ENCODE assay signal across 1 cellular context in the genomic region with DNA sequence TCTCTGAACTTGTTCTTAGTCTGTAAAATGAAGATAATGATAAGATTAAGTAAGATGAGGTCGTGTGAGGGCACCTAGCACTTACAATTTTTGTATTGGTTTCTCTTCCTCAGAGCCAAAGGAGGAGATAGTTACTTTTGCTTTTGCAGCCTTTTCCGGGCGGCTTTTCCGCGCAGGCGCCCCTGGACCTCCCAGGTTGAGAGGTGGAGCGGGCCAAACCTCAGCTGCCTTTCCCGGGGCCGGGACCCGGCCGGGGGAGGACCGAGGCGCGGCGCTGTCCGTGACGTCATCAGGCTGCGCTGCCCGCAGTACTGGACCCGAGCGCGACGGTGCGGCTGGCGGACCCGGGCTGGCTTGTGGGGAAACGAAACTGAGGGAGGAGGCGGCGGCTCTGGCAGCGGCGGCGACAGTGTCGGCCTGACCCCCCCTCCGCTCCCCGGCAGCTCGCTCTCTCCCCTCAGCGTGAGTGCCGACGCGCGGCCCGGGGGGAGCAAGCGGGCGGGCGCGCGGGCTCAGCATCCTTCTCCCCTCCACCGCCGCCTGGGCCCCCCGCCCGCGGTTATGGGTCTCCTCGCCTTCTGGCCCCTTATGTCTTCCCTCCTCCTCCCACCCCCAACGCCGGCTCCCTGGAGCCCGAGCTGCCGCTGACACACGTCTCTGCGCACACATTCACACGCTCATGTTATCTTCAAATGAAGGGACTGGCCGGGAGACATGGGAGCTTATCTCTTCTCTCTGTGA.
TF ChIP-seq lines count a peak whose summit lies in the region.

A gene with protein sequence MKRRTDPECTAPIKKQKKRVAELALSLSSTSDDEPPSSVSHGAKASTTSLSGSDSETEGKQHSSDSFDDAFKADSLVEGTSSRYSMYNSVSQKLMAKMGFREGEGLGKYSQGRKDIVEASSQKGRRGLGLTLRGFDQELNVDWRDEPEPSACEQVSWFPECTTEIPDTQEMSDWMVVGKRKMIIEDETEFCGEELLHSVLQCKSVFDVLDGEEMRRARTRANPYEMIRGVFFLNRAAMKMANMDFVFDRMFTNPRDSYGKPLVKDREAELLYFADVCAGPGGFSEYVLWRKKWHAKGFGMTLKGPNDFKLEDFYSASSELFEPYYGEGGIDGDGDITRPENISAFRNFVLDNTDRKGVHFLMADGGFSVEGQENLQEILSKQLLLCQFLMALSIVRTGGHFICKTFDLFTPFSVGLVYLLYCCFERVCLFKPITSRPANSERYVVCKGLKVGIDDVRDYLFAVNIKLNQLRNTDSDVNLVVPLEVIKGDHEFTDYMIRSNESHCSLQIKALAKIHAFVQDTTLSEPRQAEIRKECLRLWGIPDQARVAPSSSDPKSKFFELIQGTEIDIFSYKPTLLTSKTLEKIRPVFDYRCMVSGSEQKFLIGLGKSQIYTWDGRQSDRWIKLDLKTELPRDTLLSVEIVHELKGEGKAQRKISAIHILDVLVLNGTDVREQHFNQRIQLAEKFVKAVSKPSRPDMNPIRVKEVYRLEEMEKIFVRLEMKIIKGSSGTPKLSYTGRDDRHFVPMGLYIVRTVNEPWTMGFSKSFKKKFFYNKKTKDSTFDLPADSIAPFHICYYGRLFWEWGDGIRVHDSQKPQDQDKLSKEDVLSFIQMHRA (plus strand): TSS at position 306 of the 741 bp plus-strand sequence. CDS start 2,409 bp downstream, outside the sequence.

TF ChIP-seq in WTC11, 78 proteins besides CTCF, POLR2A, EP300 and RAD21 (continued from another document and continues in another):
- TF ChIP-seq, protein P1, sequence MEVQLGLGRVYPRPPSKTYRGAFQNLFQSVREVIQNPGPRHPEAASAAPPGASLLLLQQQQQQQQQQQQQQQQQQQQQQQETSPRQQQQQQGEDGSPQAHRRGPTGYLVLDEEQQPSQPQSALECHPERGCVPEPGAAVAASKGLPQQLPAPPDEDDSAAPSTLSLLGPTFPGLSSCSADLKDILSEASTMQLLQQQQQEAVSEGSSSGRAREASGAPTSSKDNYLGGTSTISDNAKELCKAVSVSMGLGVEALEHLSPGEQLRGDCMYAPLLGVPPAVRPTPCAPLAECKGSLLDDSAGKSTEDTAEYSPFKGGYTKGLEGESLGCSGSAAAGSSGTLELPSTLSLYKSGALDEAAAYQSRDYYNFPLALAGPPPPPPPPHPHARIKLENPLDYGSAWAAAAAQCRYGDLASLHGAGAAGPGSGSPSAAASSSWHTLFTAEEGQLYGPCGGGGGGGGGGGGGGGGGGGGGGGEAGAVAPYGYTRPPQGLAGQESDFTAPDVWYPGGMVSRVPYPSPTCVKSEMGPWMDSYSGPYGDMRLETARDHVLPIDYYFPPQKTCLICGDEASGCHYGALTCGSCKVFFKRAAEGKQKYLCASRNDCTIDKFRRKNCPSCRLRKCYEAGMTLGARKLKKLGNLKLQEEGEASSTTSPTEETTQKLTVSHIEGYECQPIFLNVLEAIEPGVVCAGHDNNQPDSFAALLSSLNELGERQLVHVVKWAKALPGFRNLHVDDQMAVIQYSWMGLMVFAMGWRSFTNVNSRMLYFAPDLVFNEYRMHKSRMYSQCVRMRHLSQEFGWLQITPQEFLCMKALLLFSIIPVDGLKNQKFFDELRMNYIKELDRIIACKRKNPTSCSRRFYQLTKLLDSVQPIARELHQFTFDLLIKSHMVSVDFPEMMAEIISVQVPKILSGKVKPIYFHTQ (CRISPR knock-in tag; IDR thresholded peaks at IDR 0.05), result no peak
- TF ChIP-seq ELF4 (CRISPR knock-in tag; IDR thresholded peaks at IDR 0.05; ENCODE audit: low read depth), result no peak
- peak; percentile 53; the same call in 1 of the 2 replicates for TF ChIP-seq GABPB1 (CRISPR knock-in tag; IDR thresholded peaks at IDR 0.05)
- no peak for TF ChIP-seq GTF2I (CRISPR knock-in tag; conservative IDR thresholded peaks at IDR 0.05)
- no peak for TF ChIP-seq TEAD4 (CRISPR knock-in tag; IDR thresholded peaks at IDR 0.05)
- no peak for TF ChIP-seq EMX1 (CRISPR knock-in tag; IDR thresholded peaks at IDR 0.05)
- TF ChIP-seq, protein P2, sequence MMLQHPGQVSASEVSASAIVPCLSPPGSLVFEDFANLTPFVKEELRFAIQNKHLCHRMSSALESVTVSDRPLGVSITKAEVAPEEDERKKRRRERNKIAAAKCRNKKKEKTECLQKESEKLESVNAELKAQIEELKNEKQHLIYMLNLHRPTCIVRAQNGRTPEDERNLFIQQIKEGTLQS (CRISPR knock-in tag; conservative IDR thresholded peaks at IDR 0.05), result no peak
- TF ChIP-seq ESRRA (CRISPR knock-in tag; IDR thresholded peaks at IDR 0.05; ENCODE audit: borderline replicate concordance), result no peak
- 0 out of 2 replicates have a peak, but pooled peaks have one; percentile 63 for TF ChIP-seq NFE2L1 (CRISPR knock-in tag; IDR thresholded peaks at IDR 0.05)
- no peak for TF ChIP-seq RELA (CRISPR knock-in tag; IDR thresholded peaks at IDR 0.05; ENCODE audit: borderline replicate concordance)
- TF ChIP-seq ZNF425 (CRISPR knock-in tag; conservative IDR thresholded peaks at IDR 0.05), result no peak
- TF ChIP-seq ZNF671 (CRISPR knock-in tag; IDR thresholded peaks at IDR 0.05), result no peak
- TF ChIP-seq, protein P3, sequence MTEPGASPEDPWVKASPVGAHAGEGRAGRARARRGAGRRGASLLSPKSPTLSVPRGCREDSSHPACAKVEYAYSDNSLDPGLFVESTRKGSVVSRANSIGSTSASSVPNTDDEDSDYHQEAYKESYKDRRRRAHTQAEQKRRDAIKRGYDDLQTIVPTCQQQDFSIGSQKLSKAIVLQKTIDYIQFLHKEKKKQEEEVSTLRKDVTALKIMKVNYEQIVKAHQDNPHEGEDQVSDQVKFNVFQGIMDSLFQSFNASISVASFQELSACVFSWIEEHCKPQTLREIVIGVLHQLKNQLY (CRISPR knock-in tag; IDR thresholded peaks at IDR 0.05), result no peak
- TF ChIP-seq FOXP1 (CRISPR knock-in tag; IDR thresholded peaks at IDR 0.05; ENCODE audit: borderline replicate concordance), result peak; percentile 59; the same call in 1 of the 2 replicates
- no peak; the same call in 1 of the 2 replicates for TF ChIP-seq ATF1 (CRISPR knock-in tag; IDR thresholded peaks at IDR 0.05)
- no peak for TF ChIP-seq NR1H2 (CRISPR knock-in tag; IDR thresholded peaks at IDR 0.05)
- no peak for TF ChIP-seq GRHL2 (CRISPR knock-in tag; IDR thresholded peaks at IDR 0.05; ENCODE audit: insufficient replicate concordance, severe bottlenecking)
- TF ChIP-seq, protein P4, sequence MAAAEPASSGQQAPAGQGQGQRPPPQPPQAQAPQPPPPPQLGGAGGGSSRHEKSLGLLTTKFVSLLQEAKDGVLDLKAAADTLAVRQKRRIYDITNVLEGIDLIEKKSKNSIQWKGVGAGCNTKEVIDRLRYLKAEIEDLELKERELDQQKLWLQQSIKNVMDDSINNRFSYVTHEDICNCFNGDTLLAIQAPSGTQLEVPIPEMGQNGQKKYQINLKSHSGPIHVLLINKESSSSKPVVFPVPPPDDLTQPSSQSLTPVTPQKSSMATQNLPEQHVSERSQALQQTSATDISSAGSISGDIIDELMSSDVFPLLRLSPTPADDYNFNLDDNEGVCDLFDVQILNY (CRISPR knock-in tag; IDR thresholded peaks at IDR 0.05), result peak; percentile 83
- no peak for TF ChIP-seq FOXJ3 (CRISPR knock-in tag; IDR thresholded peaks at IDR 0.05; ENCODE audit: borderline replicate concordance)
- no peak for TF ChIP-seq NFATC4 (CRISPR knock-in tag; IDR thresholded peaks at IDR 0.05)
- TF ChIP-seq ATF2 (CRISPR knock-in tag; IDR thresholded peaks at IDR 0.05; ENCODE audit: borderline replicate concordance, low read depth), result 0 out of 2 replicates have a peak, but pooled peaks have one; percentile 17
- TF ChIP-seq FOXP4 (CRISPR knock-in tag; IDR thresholded peaks at IDR 0.05), result peak; percentile 66; the same call in 1 of the 2 replicates
- TF ChIP-seq CBFB (CRISPR knock-in tag; IDR thresholded peaks at IDR 0.05; ENCODE audit: low read depth), result no peak
- TF ChIP-seq FOXK1 (CRISPR knock-in tag; IDR thresholded peaks at IDR 0.05), result peak; percentile 92
- TF ChIP-seq, protein P5, sequence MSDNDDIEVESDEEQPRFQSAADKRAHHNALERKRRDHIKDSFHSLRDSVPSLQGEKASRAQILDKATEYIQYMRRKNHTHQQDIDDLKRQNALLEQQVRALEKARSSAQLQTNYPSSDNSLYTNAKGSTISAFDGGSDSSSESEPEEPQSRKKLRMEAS (CRISPR knock-in tag; IDR thresholded peaks at IDR 0.05), result no peak; the same call in none of the 2 replicates
- TF ChIP-seq, protein P6, sequence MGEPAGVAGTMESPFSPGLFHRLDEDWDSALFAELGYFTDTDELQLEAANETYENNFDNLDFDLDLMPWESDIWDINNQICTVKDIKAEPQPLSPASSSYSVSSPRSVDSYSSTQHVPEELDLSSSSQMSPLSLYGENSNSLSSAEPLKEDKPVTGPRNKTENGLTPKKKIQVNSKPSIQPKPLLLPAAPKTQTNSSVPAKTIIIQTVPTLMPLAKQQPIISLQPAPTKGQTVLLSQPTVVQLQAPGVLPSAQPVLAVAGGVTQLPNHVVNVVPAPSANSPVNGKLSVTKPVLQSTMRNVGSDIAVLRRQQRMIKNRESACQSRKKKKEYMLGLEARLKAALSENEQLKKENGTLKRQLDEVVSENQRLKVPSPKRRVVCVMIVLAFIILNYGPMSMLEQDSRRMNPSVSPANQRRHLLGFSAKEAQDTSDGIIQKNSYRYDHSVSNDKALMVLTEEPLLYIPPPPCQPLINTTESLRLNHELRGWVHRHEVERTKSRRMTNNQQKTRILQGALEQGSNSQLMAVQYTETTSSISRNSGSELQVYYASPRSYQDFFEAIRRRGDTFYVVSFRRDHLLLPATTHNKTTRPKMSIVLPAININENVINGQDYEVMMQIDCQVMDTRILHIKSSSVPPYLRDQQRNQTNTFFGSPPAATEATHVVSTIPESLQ (CRISPR knock-in tag; IDR thresholded peaks at IDR 0.05), result no peak
- TF ChIP-seq, protein P7, sequence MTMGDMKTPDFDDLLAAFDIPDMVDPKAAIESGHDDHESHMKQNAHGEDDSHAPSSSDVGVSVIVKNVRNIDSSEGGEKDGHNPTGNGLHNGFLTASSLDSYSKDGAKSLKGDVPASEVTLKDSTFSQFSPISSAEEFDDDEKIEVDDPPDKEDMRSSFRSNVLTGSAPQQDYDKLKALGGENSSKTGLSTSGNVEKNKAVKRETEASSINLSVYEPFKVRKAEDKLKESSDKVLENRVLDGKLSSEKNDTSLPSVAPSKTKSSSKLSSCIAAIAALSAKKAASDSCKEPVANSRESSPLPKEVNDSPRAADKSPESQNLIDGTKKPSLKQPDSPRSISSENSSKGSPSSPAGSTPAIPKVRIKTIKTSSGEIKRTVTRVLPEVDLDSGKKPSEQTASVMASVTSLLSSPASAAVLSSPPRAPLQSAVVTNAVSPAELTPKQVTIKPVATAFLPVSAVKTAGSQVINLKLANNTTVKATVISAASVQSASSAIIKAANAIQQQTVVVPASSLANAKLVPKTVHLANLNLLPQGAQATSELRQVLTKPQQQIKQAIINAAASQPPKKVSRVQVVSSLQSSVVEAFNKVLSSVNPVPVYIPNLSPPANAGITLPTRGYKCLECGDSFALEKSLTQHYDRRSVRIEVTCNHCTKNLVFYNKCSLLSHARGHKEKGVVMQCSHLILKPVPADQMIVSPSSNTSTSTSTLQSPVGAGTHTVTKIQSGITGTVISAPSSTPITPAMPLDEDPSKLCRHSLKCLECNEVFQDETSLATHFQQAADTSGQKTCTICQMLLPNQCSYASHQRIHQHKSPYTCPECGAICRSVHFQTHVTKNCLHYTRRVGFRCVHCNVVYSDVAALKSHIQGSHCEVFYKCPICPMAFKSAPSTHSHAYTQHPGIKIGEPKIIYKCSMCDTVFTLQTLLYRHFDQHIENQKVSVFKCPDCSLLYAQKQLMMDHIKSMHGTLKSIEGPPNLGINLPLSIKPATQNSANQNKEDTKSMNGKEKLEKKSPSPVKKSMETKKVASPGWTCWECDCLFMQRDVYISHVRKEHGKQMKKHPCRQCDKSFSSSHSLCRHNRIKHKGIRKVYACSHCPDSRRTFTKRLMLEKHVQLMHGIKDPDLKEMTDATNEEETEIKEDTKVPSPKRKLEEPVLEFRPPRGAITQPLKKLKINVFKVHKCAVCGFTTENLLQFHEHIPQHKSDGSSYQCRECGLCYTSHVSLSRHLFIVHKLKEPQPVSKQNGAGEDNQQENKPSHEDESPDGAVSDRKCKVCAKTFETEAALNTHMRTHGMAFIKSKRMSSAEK (CRISPR knock-in tag; IDR thresholded peaks at IDR 0.05; ENCODE audit: borderline replicate concordance), result no peak
